Comparison of ENCODE assay signal across 8 cellular contexts in the genomic region with DNA sequence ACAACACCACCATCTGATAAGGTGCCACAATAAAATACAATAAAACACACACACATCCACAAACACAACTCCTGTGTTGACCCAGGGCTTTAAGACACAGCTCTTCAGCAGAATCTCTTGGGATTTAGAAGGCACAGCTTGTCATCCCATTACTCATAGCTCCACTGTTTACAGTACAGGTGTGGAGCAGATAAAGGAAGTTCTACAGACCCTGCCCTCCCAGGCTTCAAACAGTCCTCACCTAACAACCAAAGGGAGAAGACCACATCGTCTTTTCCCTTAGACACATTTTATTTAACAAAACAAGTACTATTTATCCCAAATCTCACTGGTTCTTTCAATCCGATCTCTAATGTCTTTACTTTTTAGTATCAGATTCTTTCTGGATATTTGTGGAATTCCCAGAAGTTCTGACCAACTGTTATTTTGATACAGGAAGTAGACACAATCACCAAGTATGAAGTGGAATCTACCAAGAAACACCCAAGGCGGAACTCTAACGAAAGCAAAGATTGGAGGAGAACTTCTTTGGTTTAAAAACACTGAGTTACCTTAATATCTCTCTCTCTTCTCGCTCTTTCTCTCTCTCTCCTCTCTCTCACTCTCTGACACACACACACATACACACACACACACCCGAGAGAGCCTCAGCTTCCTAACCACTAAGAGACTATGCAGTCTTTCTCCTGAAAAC. TPM values are rescaled to one million over a fixed set of nuclear protein-coding genes. Genes with fewer than 3 reads are reported as not detected.
DNase-seq lines count a peak whose midpoint lies in the region; ATAC-seq, FAIRE-seq and TF ChIP-seq lines count a peak whose summit lies in the region.

No MANE protein-coding gene starts in this region.

- H3K4me3 Mint-ChIP-seq in Caco-2 (ENCODE audit: unreplicated experiment) = peak overlapping the region; percentile 89
- peak overlapping the region; percentile 84 for H3K4me3 Mint-ChIP-seq in activated T-helper 1 cell treated with anti-CD3 and anti-CD28 coated beads, Interleukin-12 subunit alpha, Interleukin-12 subunit beta, Interleukin-2, Interleukin-4 antibody, amounts not matched to agents 30 ng/mL and 10 ng/mL and 1 ng/mL, durations not matched to agents 14 hours and 24 hours and 36 hours

- CTCF ChIA-PET in Caco-2 (lab: Charles Lee) = interaction anchor here (0.5 to 2.0 kb wide), 10 partner anchors 11 to 953 kb away, joined by 3 to 14 read pairs (median 3); no protein-coding TSS in a partner anchor
- CTCF ChIA-PET in HepG2 (lab: Yijun Ruan, JAX; ENCODE audit: low intra/inter-chr PET ratio, low total read pairs) = no interaction called here

- H3K9me3 Mint-ChIP-seq in Caco-2 (ENCODE audit: unreplicated experiment) = no peaks in the 10 kb centered on the region
- H3K9me3 Mint-ChIP-seq in activated T-helper 1 cell treated with anti-CD3 and anti-CD28 coated beads, Interleukin-12 subunit alpha, Interleukin-12 subunit beta, Interleukin-2, Interleukin-4 antibody, amounts not matched to agents 30 ng/mL and 10 ng/mL and 1 ng/mL, durations not matched to agents 14 hours and 24 hours and 36 hours = no peaks in the 10 kb centered on the region

- peaks cover 26% of the 10 kb centered on the region for H3K4me1 ChIP-seq in Caco-2
- H3K4me1 ChIP-seq in HepG2 (ENCODE audit: insufficient read depth, low read length) = peaks cover 66% of the 10 kb centered on the region
- peaks cover 27 to 56% (median 33%) of the 10 kb centered on the region in 4 donors for H3K4me1 ChIP-seq in transverse colon

- intact Hi-C loops in Caco-2 (cut with micrococcal nuclease; ENCODE audit: unreplicated experiment) = loop anchor here (1.0 kb wide), 1 partner anchor 9 kb away; no protein-coding TSS in a partner anchor
- intact Hi-C loops in activated T-helper 1 cell treated with anti-CD3 and anti-CD28 coated beads, Interleukin-12 subunit alpha, Interleukin-12 subunit beta, Interleukin-2, Interleukin-4 antibody, amounts not matched to agents 30 ng/mL and 10 ng/mL and 1 ng/mL, durations not matched to agents 14 hours and 24 hours and 36 hours (cut with micrococcal nuclease) = loop anchor here (1.0 to 5.0 kb wide), 3 partner anchors 12 to 41 kb away; no protein-coding TSS in a partner anchor
- intact Hi-C loops in HepG2 (cut with micrococcal nuclease; ENCODE audit: unreplicated experiment) = no loop called here
- intact Hi-C loops in transverse colon (cut with DNase I; ENCODE audit: low total_unique reads) = no loop called here

- H3K9me3 ChIP-seq in Caco-2 = no peaks in the 10 kb centered on the region
- H3K9me3 ChIP-seq in HepG2 (ENCODE audit: low read length) = no peaks in the 10 kb centered on the region
- H3K9me3 ChIP-seq in transverse colon = no peaks in the 10 kb centered on the region

- no peak for TF ChIP-seq POLR2A in HepG2 (IDR thresholded peaks at IDR 0.05; ENCODE audit: insufficient read depth in 1 of 2, low read depth in 2 of 2, low read length in 2 of 2)
- peak; percentile 96 for TF ChIP-seq POLR2A in transverse colon (IDR thresholded peaks at IDR 0.05)

- no peak for TF ChIP-seq RAD21 in HepG2 (CRISPR knock-in tag; IDR thresholded peaks at IDR 0.05)

- H4K20me1 ChIP-seq in HepG2 (ENCODE audit: insufficient read depth, low read length) = peaks cover 25% of the 10 kb centered on the region

- FAIRE-seq in HepG2 (lab: Jason Lieb, UNC) = peak; percentile 4

- peak overlapping the region; percentile 61; the same call in 1 of the 2 replicates for H3K4me2 ChIP-seq in HepG2 (ENCODE audit: low read depth, low read length)

- H3K79me2 ChIP-seq in HepG2 (ENCODE audit: insufficient read depth, low read length) = peaks cover 73% of the 10 kb centered on the region

- H3K27me3 ChIP-seq in Caco-2 (replicated peaks; ENCODE audit: control insufficient read depth, insufficient read depth, low read length) (no peaks in the 10 kb centered on the region), HepG2 (ENCODE audit: control insufficient read depth in 1 of 2, insufficient read depth in 2 of 2, low read length in 2 of 2) (no peaks in the 10 kb centered on the region), transverse colon (no peaks in the 10 kb centered on the region)

- peak overlapping the region; percentile 5 for H3K27ac ChIP-seq in HepG2 (ENCODE audit: extremely low read length, insufficient read depth, low read length)
- peak overlapping the region; percentile 90 to 95 (median 92) for H3K27ac ChIP-seq in transverse colon

- peak overlapping the region; percentile 89 for H3K27ac Mint-ChIP-seq in Caco-2 (ENCODE audit: unreplicated experiment)
- H3K27ac Mint-ChIP-seq in activated T-helper 1 cell treated with anti-CD3 and anti-CD28 coated beads, Interleukin-12 subunit alpha, Interleukin-12 subunit beta, Interleukin-2, Interleukin-4 antibody, amounts not matched to agents 30 ng/mL and 10 ng/mL and 1 ng/mL, durations not matched to agents 14 hours and 24 hours and 36 hours = peak overlapping the region; percentile 89

- peak; percentile 7 for ATAC-seq in HG03280 (IDR thresholded peaks at IDR 0.05; ENCODE audit: unreplicated experiment)
- ATAC-seq in HepG2 = peak; percentile 62

- POLR2A ChIA-PET in Caco-2 (lab: Charles Lee) (interaction anchor here (0.6 to 0.9 kb wide), 2 partner anchors 11 to 375 kb away, joined by 3 to 4 read pairs; no protein-coding TSS in a partner anchor), HepG2 (lab: Yijun Ruan, JAX) (interaction anchor here (1.1 to 3.2 kb wide), 3 partner anchors 12 to 19 kb away, joined by 3 to 20 read pairs (median 3); no protein-coding TSS in a partner anchor)

- H3K27me3 Mint-ChIP-seq in Caco-2 (ENCODE audit: insufficient read depth, unreplicated experiment) = no peaks in the 10 kb centered on the region
- H3K27me3 Mint-ChIP-seq in activated T-helper 1 cell treated with anti-CD3 and anti-CD28 coated beads, Interleukin-12 subunit alpha, Interleukin-12 subunit beta, Interleukin-2, Interleukin-4 antibody, amounts not matched to agents 30 ng/mL and 10 ng/mL and 1 ng/mL, durations not matched to agents 14 hours and 24 hours and 36 hours (ENCODE audit: insufficient read depth) = no peaks in the 10 kb centered on the region

- no peak overlapping the region for H2AFZ ChIP-seq in HepG2 (ENCODE audit: low read length)

- H3K36me3 Mint-ChIP-seq in Caco-2 (ENCODE audit: insufficient read depth, unreplicated experiment) = no peaks in the 10 kb centered on the region
- peaks cover 15% of the 10 kb centered on the region for H3K36me3 Mint-ChIP-seq in activated T-helper 1 cell treated with anti-CD3 and anti-CD28 coated beads, Interleukin-12 subunit alpha, Interleukin-12 subunit beta, Interleukin-2, Interleukin-4 antibody, amounts not matched to agents 30 ng/mL and 10 ng/mL and 1 ng/mL, durations not matched to agents 14 hours and 24 hours and 36 hours (ENCODE audit: low read depth)

- BruUV-seq in Caco-2 (replicated peaks; lab: Mats Ljungman, UMichigan) (TSS peak; percentile 70), HepG2 (replicated peaks; lab: Mats Ljungman, UMichigan) (no TSS peak)

- peaks cover 43% of the 10 kb centered on the region for H3K4me1 Mint-ChIP-seq in Caco-2 (ENCODE audit: low read depth, unreplicated experiment)
- peaks cover 76% of the 10 kb centered on the region for H3K4me1 Mint-ChIP-seq in activated T-helper 1 cell treated with anti-CD3 and anti-CD28 coated beads, Interleukin-12 subunit alpha, Interleukin-12 subunit beta, Interleukin-2, Interleukin-4 antibody, amounts not matched to agents 30 ng/mL and 10 ng/mL and 1 ng/mL, durations not matched to agents 14 hours and 24 hours and 36 hours (ENCODE audit: low read depth)

- no peak for TF ChIP-seq EP300 in HepG2 (IDR thresholded peaks at IDR 0.05; ENCODE audit: low read depth in 2 of 2, low read length in 2 of 2)
- TF ChIP-seq EP300 in HepG2 (CRISPR knock-in tag; IDR thresholded peaks at IDR 0.05; ENCODE audit: borderline replicate concordance) = no peak
- peak; percentile 26 for TF ChIP-seq EP300 in transverse colon (IDR thresholded peaks at IDR 0.05; ENCODE audit: low read depth)

- in situ Hi-C loops in HepG2 (cut with HindIII; ENCODE audit: extremely low pct_ligation_motif_present, low pct_unique_long_range_greater_than_20kb) = no loop called here
- in situ Hi-C loops in transverse colon (cut with MboI; ENCODE audit: low pct_ligation_motif_present in 1 of 4, low pct_unique_long_range_greater_than_20kb in 1 of 4, low sequenced_read_pairs in 3 of 4) = no loop called here

- WGBS in HepG2 (ENCODE audit: low lambda C conversion rate) = 79% methylated on average over 6 of the region's 6 CpGs
- WGBS in transverse colon (ENCODE audit: low coverage in 1 of 2), 2 donors = 7 to 26% methylated on average over 2 to 6 of the region's 6 CpGs

- peak; percentile 73 to 77 for DNase-seq in Caco-2
- DNase-seq in activated T-helper 1 cell treated with anti-CD3 and anti-CD28 coated beads, Interleukin-12 subunit alpha, Interleukin-12 subunit beta, Interleukin-2, Interleukin-4 antibody, amounts not matched to agents 30 ng/mL and 10 ng/mL and 1 ng/mL, durations not matched to agents 14 hours and 24 hours and 36 hours (ENCODE audit: low spot score) = no peak
- DNase-seq in HepG2 (ENCODE audit: low spot score) = peak; percentile 50
- DNase-seq in transverse colon = peak; percentile 64
- no peak for DNase-seq in Ammon's horn (ENCODE audit: low spot score)
- DNase-seq in hepatic stellate cell (ENCODE audit: low spot score) = no peak
- DNase-seq in activated CD4-positive, alpha-beta T cell treated with anti-CD3 and anti-CD28 coated beads, Interleukin-2, amount 50 U/mL, for 1 hour = no peak

- H3K36me3 ChIP-seq in Caco-2 (ENCODE audit: control insufficient read depth, insufficient read depth, low read length) (no peaks in the 10 kb centered on the region), HepG2 (replicated peaks in 1 of 2; ENCODE audit: control insufficient read depth in 1 of 2, insufficient read depth in 2 of 2, low read length in 2 of 2) (no peaks in the 10 kb centered on the region; a peak in 1 of 5 replicates), transverse colon (no peaks in the 10 kb centered on the region)

- TF ChIP-seq CTCF in Caco-2 (IDR thresholded peaks at IDR 0.05; ENCODE audit: insufficient read depth in 1 of 2, low read depth in 1 of 2, low read length in 1 of 2, severe bottlenecking in 1 of 2, unreplicated experiment in 1 of 2) = no peak
- TF ChIP-seq CTCF in HepG2 (CRISPR knock-in tag; IDR thresholded peaks at IDR 0.05) = no peak
- TF ChIP-seq CTCF in transverse colon (IDR thresholded peaks at IDR 0.05) = no peak

- H3K4me3 ChIP-seq in Caco-2 (ENCODE audit: low read depth, low read length) (peak overlapping the region; percentile 55), HepG2 (replicated peaks in 1 of 3; ENCODE audit: insufficient read depth in 1 of 3, low read depth in 2 of 3, low read length in 3 of 3) (no peak overlapping the region), transverse colon (peak overlapping the region; percentile 30 to 62 (median 54))

- no peak overlapping the region for H3K9ac ChIP-seq in HepG2 (ENCODE audit: insufficient read depth, low read depth, low read length)

RNA-seq across cellular contexts. Expression of a gene that starts 46.1 kb away (rescaled TPM):
- total RNA-seq in Caco-2 (2022) (26.5 and 29.6 TPM in 2 replicates), HepG2 (2016; rRNA removed; fragmentation: Illumina TruSeq; extraction: Trizol) (20.1 and 21.3 TPM in 2 replicates), transverse colon (100 to 1,000 TPM; 103 to 156 (median 142) TPM)
- 147 TPM in 2 replicates for total RNA-seq in activated T-helper 1 cell treated with anti-CD3 and anti-CD28 coated beads, Interleukin-12 subunit alpha, Interleukin-12 subunit beta, Interleukin-2, Interleukin-4 antibody, amounts not matched to agents 30 ng/mL and 10 ng/mL and 1 ng/mL, durations not matched to agents 14 hours and 24 hours and 36 hours
- 4.6 and 4.8 TPM in 2 replicates for total RNA-seq in HepG2 (2016; cell fraction: cytosol; rRNA removed; fragmentation: Illumina TruSeq; extraction: Trizol; ENCODE audit: low read depth)
- total RNA-seq in HepG2 (2016; cell fraction: insoluble cytoplasmic fraction; rRNA removed; fragmentation: Illumina TruSeq; extraction: Trizol) = 20.2 and 20.6 TPM in 2 replicates
- total RNA-seq in HepG2 (2016; cell fraction: membrane; rRNA removed; fragmentation: Illumina TruSeq; extraction: Trizol) = 12.9 and 13.2 TPM in 2 replicates
- 21.3 and 24.7 TPM in 2 replicates for total RNA-seq in HepG2 (2016; cell fraction: nucleus; rRNA removed; fragmentation: Illumina TruSeq; extraction: Trizol)
- polyA plus RNA-seq in HepG2 (2011; rRNA removed) = 48.9 and 66.5 TPM in 2 replicates
- polyA plus RNA-seq in HepG2 (2011; cell fraction: cytosol; rRNA removed) = 36.2 and 36.3 TPM in 2 replicates
- 233 and 263 TPM in 2 replicates for polyA plus RNA-seq in HepG2 (2011; cell fraction: nucleus; rRNA removed)
- 33.2 and 38.1 TPM in 2 replicates for polyA plus RNA-seq in HepG2 (2012)
- polyA plus RNA-seq in HepG2 (2016; cell fraction: cytosol; fragmentation: Illumina TruSeq; extraction: Trizol; ENCODE audit: low read depth) = 2.0 TPM in 2 replicates
- polyA plus RNA-seq in HepG2 (2016; cell fraction: insoluble cytoplasmic fraction; fragmentation: Illumina TruSeq; extraction: Trizol; ENCODE audit: low read depth) = 22.9 and 27.1 TPM in 2 replicates
- 7.5 and 8.2 TPM in 2 replicates for polyA plus RNA-seq in HepG2 (2016; cell fraction: membrane; fragmentation: Illumina TruSeq; extraction: Trizol; ENCODE audit: low read depth)
- 48.3 and 49.0 TPM in 2 replicates for polyA plus RNA-seq in HepG2 (2016; cell fraction: nucleus; fragmentation: Illumina TruSeq; extraction: Trizol; ENCODE audit: insufficient read depth, low read depth)
- polyA minus RNA-seq in HepG2 (2011; rRNA and poly(A)+ RNA removed; ENCODE audit: low replicate concordance) = 20.1 and 43.0 TPM in 2 replicates
- polyA minus RNA-seq in HepG2 (2011; cell fraction: cytosol; rRNA and poly(A)+ RNA removed) = 16.4 and 17.8 TPM in 2 replicates
- polyA minus RNA-seq in HepG2 (2011; cell fraction: nucleus; rRNA and poly(A)+ RNA removed) = 66.4 and 72.6 TPM in 2 replicates

Comparison
In these comparisons a context has a peak if more than half of its experiments do, and no peak if none do; other contexts are left out.
1. DNase-seq: peak in Caco-2 (2 of 2), HepG2 (single experiment) and transverse colon (single experiment); none in activated T-helper 1 cell treated with anti-CD3 and anti-CD28 coated beads, Interleukin-12 subunit alpha, Interleukin-12 subunit beta, Interleukin-2, Interleukin-4 antibody, amounts not matched to agents 30 ng/mL and 10 ng/mL and 1 ng/mL, durations not matched to agents 14 hours and 24 hours and 36 hours (single experiment), Ammon's horn (single experiment), hepatic stellate cell (single experiment) and activated CD4-positive, alpha-beta T cell treated with anti-CD3 and anti-CD28 coated beads, Interleukin-2, amount 50 U/mL, for 1 hour (single experiment).
2. H3K4me3 ChIP-seq: peak in Caco-2 (single experiment) and transverse colon (4 of 4); none in HepG2 (0 of 3).
3. intact Hi-C loops: an anchor here in Caco-2 (1.0 kb wide) and activated T-helper 1 cell treated with anti-CD3 and anti-CD28 coated beads, Interleukin-12 subunit alpha, Interleukin-12 subunit beta, Interleukin-2, Interleukin-4 antibody, amounts not matched to agents 30 ng/mL and 10 ng/mL and 1 ng/mL, durations not matched to agents 14 hours and 24 hours and 36 hours (1.0 to 5.0 kb wide); none called in HepG2 and transverse colon.